ENCODE assay signal across 34 cellular contexts in genomic region chr13:38086721-38087120, GRCh38.
A peak's percentile ranks its signal among the peaks of the same experiment; 100 is the strongest.
DNase-seq lines count a peak whose midpoint lies in the region; ATAC-seq, FAIRE-seq and TF ChIP-seq lines count a peak whose summit lies in the region.
"Had no signal": no experiment of that assay in that cellular context is flagged by ENCODE, and none has a peak within 500 bp of the region (broad histone marks: within the 10 kb centered on the region; RNA-seq: fewer than 3 reads in every experiment).

No MANE protein-coding gene starts in this region.

- no peak overlapping the region for H3K9ac ChIP-seq in kidney (ENCODE audit: low read length in 2 of 2)
- H3K9ac ChIP-seq in neuronal stem cell (ENCODE audit: low read depth, low read length, poor library complexity) = no peak overlapping the region
- H3K9ac ChIP-seq: BLaER1; BLaER1 treated with 17β-estradiol and CSF1 and Interleukin-3, amounts not matched to agents 10 nM and 100 nM had no signal

- H4K91ac ChIP-seq in neuronal stem cell (ENCODE audit: low read depth, low read length, poor library complexity) = no peak overlapping the region

- no peak overlapping the region for H4K8ac ChIP-seq in neuronal stem cell (ENCODE audit: low read depth, low read length)

- intact Hi-C loops in kidney (cut with DNase I) = no loop called here
- intact Hi-C loops in upper lobe of right lung (cut with DNase I) = no loop called here
- intact Hi-C loops in spleen (cut with DNase I; ENCODE audit: low total_unique reads) = no loop called here

- no peak overlapping the region for H2BK120ac ChIP-seq in neuronal stem cell (ENCODE audit: low read depth, low read length)

- H3K4me1 ChIP-seq in kidney (ENCODE audit: control insufficient read depth in 1 of 2, insufficient read depth in 1 of 2, low read depth in 1 of 2, low read length in 2 of 2) (no peaks in the 10 kb centered on the region), neuronal stem cell (ENCODE audit: control insufficient read depth in 2 of 2, insufficient read depth in 1 of 2, low read depth in 1 of 2, low read length in 2 of 2) (no peaks in the 10 kb centered on the region), upper lobe of right lung (no peaks in the 10 kb centered on the region), spleen (no peaks in the 10 kb centered on the region)
- H3K4me1 ChIP-seq: A549; BE2C; BLaER1; BLaER1 treated with 17β-estradiol and CSF1 and Interleukin-3, amounts not matched to agents 10 nM and 100 nM; Caco-2 had no signal

- H2BK12ac ChIP-seq in neuronal stem cell (ENCODE audit: low read length) = no peak overlapping the region

- no peak for TF ChIP-seq POLR2A in spleen (IDR thresholded peaks at IDR 0.05)

- H3K4me3 ChIP-seq in kidney (ENCODE audit: low read length in 2 of 2) (no peak overlapping the region), neuronal stem cell (ENCODE audit: low read length in 2 of 2) (no peak overlapping the region), upper lobe of right lung (no peak overlapping the region), spleen (no peak overlapping the region)
- H3K4me3 ChIP-seq: A549; BLaER1; BLaER1 treated with 17β-estradiol and CSF1 and Interleukin-3, amounts not matched to agents 10 nM and 100 nM had no signal

- TF ChIP-seq CTCF in kidney (IDR thresholded peaks at IDR 0.05; ENCODE audit: borderline replicate concordance, extremely low read depth, insufficient read depth) = no peak
- TF ChIP-seq CTCF in upper lobe of right lung (IDR thresholded peaks at IDR 0.05) = no peak
- TF ChIP-seq CTCF in spleen (IDR thresholded peaks at IDR 0.05 in 8 of 11, conservative IDR thresholded peaks at IDR 0.05 in 3 of 11) = no peak

- no peaks in the 10 kb centered on the region for H3K79me1 ChIP-seq in neuronal stem cell (ENCODE audit: low read depth, low read length)

- ATAC-seq in upper lobe of right lung (peak; percentile 29), HG03280 (IDR thresholded peaks at IDR 0.05; ENCODE audit: unreplicated experiment) (no peak)
- ATAC-seq: A549; CD8-positive, alpha-beta T cell had no signal

- H3K18ac ChIP-seq in neuronal stem cell (ENCODE audit: low read length) = no peak overlapping the region

- H3K9me3 ChIP-seq in kidney (ENCODE audit: control insufficient read depth in 1 of 2, low read length in 2 of 2) = peaks cover 4 to 12% of the 10 kb centered on the region in 2 donors
- H3K9me3 ChIP-seq in neuronal stem cell (replicated peaks in 1 of 2; ENCODE audit: control insufficient read depth in 2 of 2, insufficient read depth in 1 of 2, low read depth in 1 of 2, low read length in 2 of 2) = peaks cover 5% of the 10 kb centered on the region in 2 donors
- no peaks in the 10 kb centered on the region for H3K9me3 ChIP-seq in upper lobe of right lung
- peaks cover 5 to 56% (median 51%) of the 10 kb centered on the region in 8 donors for H3K9me3 ChIP-seq in spleen
- H3K9me3 ChIP-seq: A549, BE2C had no signal

- H3K23ac ChIP-seq in neuronal stem cell (ENCODE audit: low read depth, low read length, poor library complexity) = peak overlapping the region; percentile 9

- no peak overlapping the region for H2AK5ac ChIP-seq in neuronal stem cell (ENCODE audit: low read depth, low read length)

- no peak overlapping the region for H2AFZ ChIP-seq in neuronal stem cell (ENCODE audit: low read length)

- H3K27me3 ChIP-seq in neuronal stem cell (ENCODE audit: control insufficient read depth in 3 of 3, insufficient read depth in 3 of 3, low read depth in 1 of 3, low read length in 3 of 3) = no peaks in the 10 kb centered on the region
- H3K27me3 ChIP-seq in upper lobe of right lung = no peaks in the 10 kb centered on the region
- H3K27me3 ChIP-seq in spleen (replicated peaks in 1 of 7) = no peaks in the 10 kb centered on the region
- H3K27me3 ChIP-seq: BE2C; BLaER1; BLaER1 treated with 17β-estradiol and CSF1 and Interleukin-3, amounts not matched to agents 10 nM and 100 nM had no signal

- no peak overlapping the region for H3K4me2 ChIP-seq in neuronal stem cell (ENCODE audit: insufficient read depth, low read length, poor library complexity, severe bottlenecking)
- H3K4me2 ChIP-seq: A549; BLaER1; BLaER1 treated with 17β-estradiol and CSF1 and Interleukin-3, amounts not matched to agents 10 nM and 100 nM had no signal

- H3K27ac ChIP-seq in kidney (ENCODE audit: low read depth in 2 of 2, low read length in 2 of 2) (no peak overlapping the region), neuronal stem cell (replicated peaks; ENCODE audit: low read length) (no peak overlapping the region), upper lobe of right lung (no peak overlapping the region), spleen (no peak overlapping the region)
- H3K27ac ChIP-seq: 22Rv1; A549; BLaER1; BLaER1 treated with 17β-estradiol and CSF1 and Interleukin-3, amounts not matched to agents 10 nM and 100 nM; C4-2B had no signal

- no peak overlapping the region for H2BK15ac ChIP-seq in neuronal stem cell (ENCODE audit: low read length)

- DNase-seq in activated effector memory CD4-positive, alpha-beta T cell treated with anti-CD3 and anti-CD28 coated beads, Interleukin-2, amount 50 U/mL, for 16 hours = peak; percentile 34
- DNase-seq in activated effector memory CD4-positive, alpha-beta T cell treated with Interleukin-2 at 50 U/mL for 16 hours = no peak
- DNase-seq in kidney = peak; percentile 32
- no peak for DNase-seq in neuronal stem cell (ENCODE audit: low spot score)
- DNase-seq in upper lobe of right lung = peak; percentile 40
- DNase-seq in spleen = no peak
- no peak for DNase-seq in NCI-H1694 treated with DMSO at 0.1 percent for 48 hours (lab: John Stamatoyannopoulos, UW)
- DNase-seq: 8988T; ACHN; AML-193; BE2C; C1 segment of cervical spinal cord; Caco-2; Calu3; CD4-positive, alpha-beta memory T cell; CD4-positive, alpha-beta T cell; CD4-positive, CD25-positive, alpha-beta regulatory T cell; CD8-positive, alpha-beta memory T cell; CD8-positive, alpha-beta T cell; COR-L47; DMS 273 treated with DMSO at 0.1 percent for 48 hours; DMS153; DMS79; DMS79 treated with DMSO at 0.1 percent for 48 hours; DND-41; EL had no signal

- H2BK5ac ChIP-seq in neuronal stem cell (ENCODE audit: low read length) = no peak overlapping the region

- peak overlapping the region; percentile 17 for H3K14ac ChIP-seq in neuronal stem cell (ENCODE audit: low read length)

- H3K36me3 ChIP-seq in kidney (ENCODE audit: control insufficient read depth in 1 of 2, insufficient read depth in 2 of 2, low read length in 2 of 2) = no peaks in the 10 kb centered on the region
- no peaks in the 10 kb centered on the region for H3K36me3 ChIP-seq in neuronal stem cell (replicated peaks in 1 of 2; ENCODE audit: control insufficient read depth in 2 of 2, insufficient read depth in 2 of 2, low read length in 2 of 2)
- no peaks in the 10 kb centered on the region for H3K36me3 ChIP-seq in upper lobe of right lung
- H3K36me3 ChIP-seq in spleen = peaks cover 0 to 12% (median 0%) of the 10 kb centered on the region in 6 donors
- H3K36me3 ChIP-seq: BE2C had no signal

- no peak overlapping the region for H3K4ac ChIP-seq in neuronal stem cell (ENCODE audit: low read length)

- FAIRE-seq in kidney (lab: Jason Lieb, UNC) = no peak
- FAIRE-seq: A204.1, A549, D721Med had no signal

- WGBS in neuronal stem cell (ENCODE audit: extremely low coverage in 2 of 2, insufficient read length in 2 of 2, insufficient replicate concordance in 1 of 2), 2 donors = no CpG with 5 or more reads among the region's 4 CpGs
- WGBS in spleen, 5 donors = 69 to 84% (median 74%) methylated on average over 4 of the region's 4 CpGs

Comparison
In these comparisons a context has a peak if more than half of its experiments do, and no peak if none do; other contexts are left out.
1. DNase-seq: peak in activated effector memory CD4-positive, alpha-beta T cell treated with anti-CD3 and anti-CD28 coated beads, Interleukin-2, amount 50 U/mL, for 16 hours (single experiment), kidney (single experiment) and upper lobe of right lung (single experiment); none in activated effector memory CD4-positive, alpha-beta T cell treated with Interleukin-2 at 50 U/mL for 16 hours (single experiment), neuronal stem cell (single experiment), spleen (single experiment) and NCI-H1694 treated with DMSO at 0.1 percent for 48 hours (single experiment).